In genomic region chr2:101751875-101752619, GRCh38 we compare ENCODE assay signal across 8 cellular contexts. TPM values are rescaled to one million over a fixed set of nuclear protein-coding genes. Genes with fewer than 3 reads are reported as not detected.
A peak's percentile ranks its signal among the peaks of the same experiment; 100 is the strongest.
DNase-seq lines count a peak whose midpoint lies in the region; ATAC-seq, FAIRE-seq and TF ChIP-seq lines count a peak whose summit lies in the region.

No MANE protein-coding gene starts in this region.

- H3K36me3 ChIP-seq in K562 (ENCODE audit: control insufficient read depth, insufficient read depth, low read length) (no peaks in the 10 kb centered on the region), spleen (no peaks in the 10 kb centered on the region), HAP-1 (replicated peaks) (no peaks in the 10 kb centered on the region)

- 0 out of 2 replicates have a peak overlapping the region, but pooled peaks have one; percentile 4 for H3K4me2 ChIP-seq in K562 (ENCODE audit: insufficient read depth, low read length)

- POLR2A ChIA-PET in K562 (lab: Yijun Ruan, JAX) = interaction anchor here (0.6 to 1.1 kb wide), 6 partner anchors 9 to 609 kb away, joined by 3 to 4 read pairs (median 4); no protein-coding TSS in a partner anchor

- H4K20me1 ChIP-seq in K562 (replicated peaks; ENCODE audit: control insufficient read depth, insufficient read depth, low read length) = peaks cover 6% of the 10 kb centered on the region

- H2AFZ ChIP-seq in K562 (ENCODE audit: low read depth, low read length) = no peak overlapping the region

- DNase-seq in K562 (ENCODE audit: extremely low read depth in 1 of 4, low spot score in 3 of 4) (peak in 2 of 4 experiments; percentile 22 to 35), spleen (no peak), cortex of kidney (lab: John Stamatoyannopoulos, UW) (no peak), NCI-H510A treated with DMSO at 0.1 percent for 48 hours (lab: John Stamatoyannopoulos, UW) (no peak), KBM-7 (no peak), HAP-1 (ENCODE audit: low spot score in 2 of 2) (no peak)

- H3K4me1 ChIP-seq in K562 (replicated peaks in 1 of 2; ENCODE audit: control insufficient read depth in 2 of 2, insufficient read depth in 2 of 2, low read length in 2 of 2) (peaks cover 4 to 20% of the 10 kb centered on the region in 2 experiments; a peak in 4 of 5 replicates), spleen (peaks cover 27 to 81% (median 68%) of the 10 kb centered on the region in 6 donors), HAP-1 (peaks cover 36% of the 10 kb centered on the region)

- H3K27ac ChIP-seq in K562 (ENCODE audit: extremely low read depth, low read depth, low read length) (no peak overlapping the region), spleen (peak overlapping the region in 7 of 8 donors; percentile 38 to 74 (median 49))

- no peak for FAIRE-seq in K562 (lab: Jason Lieb, UNC)

- H3K4me3 ChIP-seq in K562 = no peak overlapping the region
- no peak overlapping the region for H3K4me3 ChIP-seq in spleen
- no peak overlapping the region for H3K4me3 ChIP-seq in HAP-1

- CTCF ChIA-PET in K562 (lab: Yijun Ruan, JAX; ENCODE audit: low intra/inter-chr PET ratio) = no interaction called here

- WGBS in K562 (ENCODE audit: insufficient coverage, low coverage, missing lambda C conversion rate) = 19% methylated on average over 3 of the region's 3 CpGs
- WGBS in spleen, 5 donors = 32 to 40% (median 38%) methylated on average over 3 of the region's 3 CpGs

- TF ChIP-seq POLR2A in K562 (conservative IDR thresholded peaks at IDR 0.05) (no peak), spleen (IDR thresholded peaks at IDR 0.05) (no peak)

- peaks cover 59% of the 10 kb centered on the region for H3K79me2 ChIP-seq in K562 (ENCODE audit: control insufficient read depth, insufficient read depth, low read length)

- H3K27me3 ChIP-seq in K562 (ENCODE audit: control insufficient read depth in 2 of 2, insufficient read depth in 2 of 2, low read length in 2 of 2) = no peaks in the 10 kb centered on the region
- no peaks in the 10 kb centered on the region for H3K27me3 ChIP-seq in spleen (replicated peaks in 1 of 7)
- H3K27me3 ChIP-seq in HAP-1 (ENCODE audit: low read depth) = no peaks in the 10 kb centered on the region

- TF ChIP-seq RAD21 in K562 (CRISPR knock-in tag; conservative IDR thresholded peaks at IDR 0.05 in 1 of 2, IDR thresholded peaks at IDR 0.05 in 1 of 2) = no peak

- no peak for TF ChIP-seq EP300 in K562 (IDR thresholded peaks at IDR 0.05; ENCODE audit: low read length)

- no peak overlapping the region for H3K9ac ChIP-seq in K562 (ENCODE audit: insufficient read depth in 1 of 2, low read depth in 2 of 2, low read length in 2 of 2)

- intact Hi-C loops in K562 (cut with micrococcal nuclease) = loop anchor here (5.0 kb wide), 1 partner anchor 45 kb away; no protein-coding TSS in a partner anchor
- intact Hi-C loops in spleen (cut with DNase I; ENCODE audit: low total_unique reads) = loop anchor here (10.0 kb wide), 1 partner anchor 63 kb away; no protein-coding TSS in a partner anchor

- TF ChIP-seq CTCF in K562 (IDR thresholded peaks at IDR 0.05 in 2 of 3, conservative IDR thresholded peaks at IDR 0.05 in 1 of 3; ENCODE audit: insufficient read depth in 2 of 3, low read depth in 1 of 3, low read length in 3 of 3) = no peak
- TF ChIP-seq CTCF in spleen (IDR thresholded peaks at IDR 0.05 in 8 of 11, conservative IDR thresholded peaks at IDR 0.05 in 3 of 11) = no peak

- ATAC-seq in GM19324 (IDR thresholded peaks at IDR 0.05; ENCODE audit: low FRiP score, unreplicated experiment) (peak; percentile 71), HG03095 (IDR thresholded peaks at IDR 0.05; ENCODE audit: unreplicated experiment) (peak; percentile 69), K562 (peak; percentile 65)

- BruUV-seq in K562 (replicated peaks; lab: Mats Ljungman, UMichigan) = no TSS peak

- no peaks in the 10 kb centered on the region for H3K9me1 ChIP-seq in K562 (ENCODE audit: control insufficient read depth, insufficient read depth, low read length)

- H3K9me3 ChIP-seq in K562 (replicated peaks; ENCODE audit: control insufficient read depth, insufficient read depth, low read depth, low read length) (no peaks in the 10 kb centered on the region), spleen (no peaks in the 10 kb centered on the region), HAP-1 (no peaks in the 10 kb centered on the region; the same call in 1 of the 2 replicates)

- in situ Hi-C loops in K562 (cut with MboI) = no loop called here
- in situ Hi-C loops in KBM-7 (cut with MboI; ENCODE audit: low pct_unique_long_range_greater_than_20kb, low sequenced_read_pairs) = no loop called here
- in situ Hi-C loops in HAP-1 (cut with MboI; ENCODE audit: low sequenced_read_pairs) = no loop called here

TF ChIP-seq in K562, 482 proteins besides CTCF, POLR2A, EP300 and RAD21 (continues in another document):
- TF ChIP-seq BCOR (IDR thresholded peaks at IDR 0.05) (no peak), ZBTB11 (CRISPR knock-in tag; IDR thresholded peaks at IDR 0.05) (no peak), NCOA4 (IDR thresholded peaks at IDR 0.05; ENCODE audit: partially characterized antibody) (no peak), PBX2 (CRISPR knock-in tag; IDR thresholded peaks at IDR 0.05; ENCODE audit: low read depth) (no peak), PBX2 (tag; conservative IDR thresholded peaks at IDR 0.05; ENCODE audit: low read depth) (peak; percentile 41; the same call in 1 of the 2 replicates), ZNF24 (IDR thresholded peaks at IDR 0.05) (no peak), SMAD2 (IDR thresholded peaks at IDR 0.05; ENCODE audit: low read depth, low read length) (no peak)

RNA-seq across cellular contexts. Expression of gene MAP4K4, which starts 54.5 kb away (rescaled TPM):
- 111 and 172 TPM in 2 replicates for total RNA-seq in K562 (2011; cell fraction: chromatin; rRNA removed; ENCODE audit: low replicate concordance)
- 52.4 and 63.6 TPM in 2 replicates for total RNA-seq in K562 (2011; cell fraction: nucleolus; rRNA removed)
- total RNA-seq in K562 (2011; cell fraction: nucleoplasm; rRNA removed) = 100 and 133 TPM in 2 replicates
- 48.8 and 50.2 TPM in 2 replicates for total RNA-seq in K562 (2014; rRNA removed)
- total RNA-seq in K562 (2014; rRNA removed; fragmentation: Illumina TruSeq; extraction: Trizol) = 45.7 and 49.1 TPM in 2 replicates
- total RNA-seq in K562 (2015; rRNA removed; fragmentation: Illumina TruSeq; extraction: Trizol) = 51.4 and 58.4 TPM in 2 replicates
- total RNA-seq in K562 (2021) = 64.1 and 72.8 TPM in 2 replicates
- 42.4 and 51.4 TPM in 2 replicates for polyA plus RNA-seq in K562 (2011; rRNA removed)
- 26.1 and 28.9 TPM in 2 replicates for polyA plus RNA-seq in K562 (2011; cell fraction: cytosol; rRNA removed)
- polyA plus RNA-seq in K562 (2011; cell fraction: nucleus; rRNA removed) = 96.3 and 105 TPM in 2 replicates
- polyA plus RNA-seq in K562 (2012) = 42.4 and 73.8 TPM in 2 replicates
- 68.8 and 76.4 TPM in 2 replicates for polyA plus RNA-seq in K562 (2014; fragmentation: Illumina TruSeq; extraction: Trizol)
- 1 to 10 TPM; 7.6 to 7.8 TPM for polyA plus RNA-seq in K562 (2014; fragmentation: Nextera tagmentation; extraction: Ambion mirVana)
- polyA plus RNA-seq in K562 (2014; rRNA removed) = 44.5 and 50.6 TPM in 2 replicates
- polyA minus RNA-seq in K562 (2011; rRNA and poly(A)+ RNA removed) = 93.2 and 93.9 TPM in 2 replicates
- polyA minus RNA-seq in K562 (2011; cell fraction: cytosol; rRNA and poly(A)+ RNA removed) = 37.0 and 44.3 TPM in 2 replicates
- 83.3 and 132 TPM in 2 replicates for polyA minus RNA-seq in K562 (2011; cell fraction: nucleus; rRNA and poly(A)+ RNA removed)
- total RNA-seq in spleen = 100 to 1,000 TPM in 1 of 7 donors, 10 to 100 TPM in 6; 69.5 to 108 (median 73.1) TPM
- 10 to 100 TPM; 16.7 to 19.0 (median 17.3) TPM for polyA plus RNA-seq in spleen
